In the genomic region with DNA sequence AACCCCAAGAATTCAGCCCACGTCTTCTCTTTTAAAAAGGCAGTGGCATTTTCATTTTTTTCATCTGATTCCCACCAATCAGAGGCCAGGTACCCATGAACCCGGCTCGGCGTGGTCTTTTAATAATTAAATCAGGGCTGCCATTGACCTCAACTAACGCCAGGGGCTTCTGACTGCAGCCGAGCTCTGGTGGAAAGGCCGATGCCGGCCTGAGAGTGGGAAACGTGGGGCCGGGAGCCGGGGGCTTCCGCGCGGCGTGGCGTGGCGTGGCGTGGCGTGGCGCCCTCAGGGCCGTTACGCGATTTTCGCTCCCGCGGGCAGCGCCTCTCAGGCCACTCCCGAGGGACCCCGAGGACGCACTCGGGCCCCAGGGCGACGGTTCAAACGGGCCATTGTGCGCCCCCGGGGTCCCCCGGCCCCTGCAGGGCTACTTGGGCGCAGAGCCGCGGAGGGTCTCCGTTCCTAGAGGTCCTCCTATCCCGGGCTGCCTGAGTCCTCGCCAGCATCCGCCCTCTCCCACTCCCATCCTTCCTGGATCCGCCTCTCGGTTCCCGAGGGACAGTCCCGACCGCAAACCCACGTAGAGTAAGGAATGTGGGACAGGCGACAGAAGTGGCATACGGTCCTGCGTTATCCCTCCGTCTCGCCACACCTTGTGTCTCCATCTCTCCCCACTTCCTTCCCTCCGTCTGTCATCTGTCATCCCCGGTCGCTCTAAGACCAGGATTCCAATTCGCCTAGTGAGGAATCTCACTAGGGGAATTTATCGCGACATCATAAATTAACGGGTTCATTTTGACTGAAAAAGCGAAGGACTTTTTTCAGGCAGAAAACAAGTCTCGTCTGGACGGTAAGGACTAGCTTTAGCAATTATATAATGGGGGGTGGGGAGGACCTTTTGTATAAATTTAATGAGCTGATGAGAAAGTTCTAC, we compare ENCODE assay signal across 1 cellular context.
TF ChIP-seq lines count a peak whose summit lies in the region.

No MANE protein-coding gene starts in this region.

TF ChIP-seq in HepG2, 621 proteins besides CTCF, POLR2A, EP300 and RAD21 (continued from another document and continues in another):
- TF ChIP-seq, protein P1, sequence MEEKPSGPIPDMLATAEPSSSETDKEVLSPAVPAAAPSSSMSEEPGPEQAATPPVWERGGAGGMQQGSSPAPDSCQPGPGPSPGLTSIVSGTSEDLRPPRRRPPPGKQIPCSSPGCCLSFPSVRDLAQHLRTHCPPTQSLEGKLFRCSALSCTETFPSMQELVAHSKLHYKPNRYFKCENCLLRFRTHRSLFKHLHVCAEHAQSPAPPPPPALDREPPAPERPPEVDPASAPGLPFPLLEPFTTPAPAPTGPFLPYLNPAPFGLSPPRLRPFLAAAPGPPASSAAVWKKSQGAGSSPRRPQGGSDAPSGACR (CRISPR knock-in tag; IDR thresholded peaks at IDR 0.05) = no peak
- TF ChIP-seq, protein P2, sequence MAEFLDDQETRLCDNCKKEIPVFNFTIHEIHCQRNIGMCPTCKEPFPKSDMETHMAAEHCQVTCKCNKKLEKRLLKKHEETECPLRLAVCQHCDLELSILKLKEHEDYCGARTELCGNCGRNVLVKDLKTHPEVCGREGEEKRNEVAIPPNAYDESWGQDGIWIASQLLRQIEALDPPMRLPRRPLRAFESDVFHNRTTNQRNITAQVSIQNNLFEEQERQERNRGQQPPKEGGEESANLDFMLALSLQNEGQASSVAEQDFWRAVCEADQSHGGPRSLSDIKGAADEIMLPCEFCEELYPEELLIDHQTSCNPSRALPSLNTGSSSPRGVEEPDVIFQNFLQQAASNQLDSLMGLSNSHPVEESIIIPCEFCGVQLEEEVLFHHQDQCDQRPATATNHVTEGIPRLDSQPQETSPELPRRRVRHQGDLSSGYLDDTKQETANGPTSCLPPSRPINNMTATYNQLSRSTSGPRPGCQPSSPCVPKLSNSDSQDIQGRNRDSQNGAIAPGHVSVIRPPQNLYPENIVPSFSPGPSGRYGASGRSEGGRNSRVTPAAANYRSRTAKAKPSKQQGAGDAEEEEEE (CRISPR knock-in tag; IDR thresholded peaks at IDR 0.05; ENCODE audit: borderline replicate concordance) = no peak
- TF ChIP-seq ZNF331 (CRISPR knock-in tag; IDR thresholded peaks at IDR 0.05) (no peak; the same call in 1 of the 2 replicates), ZNF337 (CRISPR knock-in tag; IDR thresholded peaks at IDR 0.05; ENCODE audit: borderline replicate concordance, low read depth) (peak; percentile 73; the same call in 1 of the 2 replicates), AGO2 (optimal IDR thresholded peaks at IDR 0.05; ENCODE audit: low read depth, low read length) (peak; percentile 77), ZNF761 (CRISPR knock-in tag; conservative IDR thresholded peaks at IDR 0.05) (no peak), ZHX2 (IDR thresholded peaks at IDR 0.05; ENCODE audit: low read depth) (no peak; the same call in 1 of the 2 replicates), ZHX2 (CRISPR knock-in tag; IDR thresholded peaks at IDR 0.05; ENCODE audit: borderline replicate concordance) (no peak), NKX3-1 (CRISPR knock-in tag; IDR thresholded peaks at IDR 0.05) (no peak), ARID3A (IDR thresholded peaks at IDR 0.05; ENCODE audit: low read depth, low read length) (peak; percentile 61; the same call in 1 of the 2 replicates), ZC3H13 (CRISPR knock-in tag; IDR thresholded peaks at IDR 0.05) (no peak; the same call in 1 of the 2 replicates), KLF15 (CRISPR knock-in tag; IDR thresholded peaks at IDR 0.05; ENCODE audit: borderline replicate concordance) (peak; percentile 39; the same call in 1 of the 2 replicates), ZNF44 (CRISPR knock-in tag; IDR thresholded peaks at IDR 0.05) (no peak), ZNF557 (CRISPR knock-in tag; IDR thresholded peaks at IDR 0.05) (no peak), ZBTB4 (CRISPR knock-in tag; IDR thresholded peaks at IDR 0.05; ENCODE audit: borderline replicate concordance) (no peak; the same call in 1 of the 2 replicates), KDM5A (IDR thresholded peaks at IDR 0.05; ENCODE audit: borderline replicate concordance, low read length) (no peak; the same call in 1 of the 2 replicates), CENPT (CRISPR knock-in tag; IDR thresholded peaks at IDR 0.05; ENCODE audit: low read depth) (no peak), NR1H2 (CRISPR knock-in tag; IDR thresholded peaks at IDR 0.05; ENCODE audit: borderline replicate concordance, low read depth) (no peak), RBM22 (optimal IDR thresholded peaks at IDR 0.05; ENCODE audit: low read length) (no peak)
- TF ChIP-seq, protein P3, sequence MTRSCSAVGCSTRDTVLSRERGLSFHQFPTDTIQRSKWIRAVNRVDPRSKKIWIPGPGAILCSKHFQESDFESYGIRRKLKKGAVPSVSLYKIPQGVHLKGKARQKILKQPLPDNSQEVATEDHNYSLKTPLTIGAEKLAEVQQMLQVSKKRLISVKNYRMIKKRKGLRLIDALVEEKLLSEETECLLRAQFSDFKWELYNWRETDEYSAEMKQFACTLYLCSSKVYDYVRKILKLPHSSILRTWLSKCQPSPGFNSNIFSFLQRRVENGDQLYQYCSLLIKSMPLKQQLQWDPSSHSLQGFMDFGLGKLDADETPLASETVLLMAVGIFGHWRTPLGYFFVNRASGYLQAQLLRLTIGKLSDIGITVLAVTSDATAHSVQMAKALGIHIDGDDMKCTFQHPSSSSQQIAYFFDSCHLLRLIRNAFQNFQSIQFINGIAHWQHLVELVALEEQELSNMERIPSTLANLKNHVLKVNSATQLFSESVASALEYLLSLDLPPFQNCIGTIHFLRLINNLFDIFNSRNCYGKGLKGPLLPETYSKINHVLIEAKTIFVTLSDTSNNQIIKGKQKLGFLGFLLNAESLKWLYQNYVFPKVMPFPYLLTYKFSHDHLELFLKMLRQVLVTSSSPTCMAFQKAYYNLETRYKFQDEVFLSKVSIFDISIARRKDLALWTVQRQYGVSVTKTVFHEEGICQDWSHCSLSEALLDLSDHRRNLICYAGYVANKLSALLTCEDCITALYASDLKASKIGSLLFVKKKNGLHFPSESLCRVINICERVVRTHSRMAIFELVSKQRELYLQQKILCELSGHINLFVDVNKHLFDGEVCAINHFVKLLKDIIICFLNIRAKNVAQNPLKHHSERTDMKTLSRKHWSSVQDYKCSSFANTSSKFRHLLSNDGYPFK (CRISPR knock-in tag; IDR thresholded peaks at IDR 0.05; ENCODE audit: borderline replicate concordance) = peak; percentile 37
- TF ChIP-seq, protein P4, sequence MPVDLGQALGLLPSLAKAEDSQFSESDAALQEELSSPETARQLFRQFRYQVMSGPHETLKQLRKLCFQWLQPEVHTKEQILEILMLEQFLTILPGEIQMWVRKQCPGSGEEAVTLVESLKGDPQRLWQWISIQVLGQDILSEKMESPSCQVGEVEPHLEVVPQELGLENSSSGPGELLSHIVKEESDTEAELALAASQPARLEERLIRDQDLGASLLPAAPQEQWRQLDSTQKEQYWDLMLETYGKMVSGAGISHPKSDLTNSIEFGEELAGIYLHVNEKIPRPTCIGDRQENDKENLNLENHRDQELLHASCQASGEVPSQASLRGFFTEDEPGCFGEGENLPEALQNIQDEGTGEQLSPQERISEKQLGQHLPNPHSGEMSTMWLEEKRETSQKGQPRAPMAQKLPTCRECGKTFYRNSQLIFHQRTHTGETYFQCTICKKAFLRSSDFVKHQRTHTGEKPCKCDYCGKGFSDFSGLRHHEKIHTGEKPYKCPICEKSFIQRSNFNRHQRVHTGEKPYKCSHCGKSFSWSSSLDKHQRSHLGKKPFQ (CRISPR knock-in tag; IDR thresholded peaks at IDR 0.05; ENCODE audit: insufficient replicate concordance) = no peak
- TF ChIP-seq, protein P5, sequence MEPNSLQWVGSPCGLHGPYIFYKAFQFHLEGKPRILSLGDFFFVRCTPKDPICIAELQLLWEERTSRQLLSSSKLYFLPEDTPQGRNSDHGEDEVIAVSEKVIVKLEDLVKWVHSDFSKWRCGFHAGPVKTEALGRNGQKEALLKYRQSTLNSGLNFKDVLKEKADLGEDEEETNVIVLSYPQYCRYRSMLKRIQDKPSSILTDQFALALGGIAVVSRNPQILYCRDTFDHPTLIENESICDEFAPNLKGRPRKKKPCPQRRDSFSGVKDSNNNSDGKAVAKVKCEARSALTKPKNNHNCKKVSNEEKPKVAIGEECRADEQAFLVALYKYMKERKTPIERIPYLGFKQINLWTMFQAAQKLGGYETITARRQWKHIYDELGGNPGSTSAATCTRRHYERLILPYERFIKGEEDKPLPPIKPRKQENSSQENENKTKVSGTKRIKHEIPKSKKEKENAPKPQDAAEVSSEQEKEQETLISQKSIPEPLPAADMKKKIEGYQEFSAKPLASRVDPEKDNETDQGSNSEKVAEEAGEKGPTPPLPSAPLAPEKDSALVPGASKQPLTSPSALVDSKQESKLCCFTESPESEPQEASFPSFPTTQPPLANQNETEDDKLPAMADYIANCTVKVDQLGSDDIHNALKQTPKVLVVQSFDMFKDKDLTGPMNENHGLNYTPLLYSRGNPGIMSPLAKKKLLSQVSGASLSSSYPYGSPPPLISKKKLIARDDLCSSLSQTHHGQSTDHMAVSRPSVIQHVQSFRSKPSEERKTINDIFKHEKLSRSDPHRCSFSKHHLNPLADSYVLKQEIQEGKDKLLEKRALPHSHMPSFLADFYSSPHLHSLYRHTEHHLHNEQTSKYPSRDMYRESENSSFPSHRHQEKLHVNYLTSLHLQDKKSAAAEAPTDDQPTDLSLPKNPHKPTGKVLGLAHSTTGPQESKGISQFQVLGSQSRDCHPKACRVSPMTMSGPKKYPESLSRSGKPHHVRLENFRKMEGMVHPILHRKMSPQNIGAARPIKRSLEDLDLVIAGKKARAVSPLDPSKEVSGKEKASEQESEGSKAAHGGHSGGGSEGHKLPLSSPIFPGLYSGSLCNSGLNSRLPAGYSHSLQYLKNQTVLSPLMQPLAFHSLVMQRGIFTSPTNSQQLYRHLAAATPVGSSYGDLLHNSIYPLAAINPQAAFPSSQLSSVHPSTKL (CRISPR knock-in tag; IDR thresholded peaks at IDR 0.05) = peak; percentile 43; the same call in 1 of the 2 replicates
